ENCODE assay signal across 13 cellular contexts in genomic region chr9:115115924-115116323, GRCh38. TPM values are rescaled to one million over a fixed set of nuclear protein-coding genes. Genes with fewer than 3 reads are reported as not detected.
DNase-seq lines count a peak whose midpoint lies in the region; ATAC-seq and TF ChIP-seq lines count a peak whose summit lies in the region.
"Had no signal": no experiment of that assay in that cellular context is flagged by ENCODE, and none has a peak within 500 bp of the region (broad histone marks: within the 10 kb centered on the region; RNA-seq: fewer than 3 reads in every experiment).

No MANE protein-coding gene starts in this region.

- peak overlapping the region; percentile 83 for H3K27ac Mint-ChIP-seq in chondrocyte (ENCODE audit: unreplicated experiment)
- H3K27ac Mint-ChIP-seq: CD4-positive, CD25-positive, alpha-beta regulatory T cell; stimulated activated naive CD8-positive, alpha-beta T cell treated with anti-CD3 and anti-CD28 coated beads, Interleukin-15, Interleukin-2, amounts not matched to agents 100 ng/mL and 50 ng/mL, for 24 hours had no signal

- H3K4me1 Mint-ChIP-seq in chondrocyte (ENCODE audit: low read depth), result peaks cover 59% of the 10 kb centered on the region
- H3K4me1 Mint-ChIP-seq: CD4-positive, CD25-positive, alpha-beta regulatory T cell had no signal

- no peaks in the 10 kb centered on the region for H3K36me3 Mint-ChIP-seq in chondrocyte (ENCODE audit: low read depth)
- H3K36me3 Mint-ChIP-seq: CD4-positive, CD25-positive, alpha-beta regulatory T cell had no signal

- no peak overlapping the region for H3K9ac ChIP-seq in mucosa of rectum (ENCODE audit: low read depth in 1 of 2, low read length in 2 of 2)

- H3K9me3 ChIP-seq in AG04450 (ENCODE audit: control insufficient read depth, insufficient read depth, low read length) (no peaks in the 10 kb centered on the region), mucosa of rectum (ENCODE audit: control insufficient read depth in 2 of 2, low read length in 2 of 2) (no peaks in the 10 kb centered on the region), MG63 (no peaks in the 10 kb centered on the region)

- POLR2A ChIA-PET in AG04450 (lab: Yijun Ruan, JAX), result interaction anchor here (0.5 to 1.7 kb wide), 7 partner anchors 17 to 252 kb away, joined by 3 to 6 read pairs (median 4); no protein-coding TSS in a partner anchor

- peak overlapping the region; percentile 77 for H3K4me3 ChIP-seq in AG04450 (ENCODE audit: low read depth, low read length)
- peak overlapping the region in 1 of 2 donors; percentile 55 for H3K4me3 ChIP-seq in mucosa of rectum (ENCODE audit: low read length in 2 of 2)
- H3K4me3 ChIP-seq in MG63, result no peak overlapping the region

- CTCF ChIA-PET in AG04450 (lab: Charles Lee), result no interaction called here

- H3K27me3 ChIP-seq in AG04450 (ENCODE audit: control insufficient read depth, insufficient read depth, low read length), result no peaks in the 10 kb centered on the region
- peaks cover 23 to 25% of the 10 kb centered on the region in 2 donors for H3K27me3 ChIP-seq in mucosa of rectum (ENCODE audit: control insufficient read depth in 2 of 2, insufficient read depth in 2 of 2, low read length in 2 of 2)
- H3K27me3 ChIP-seq in MG63, result no peaks in the 10 kb centered on the region

- TF ChIP-seq CTCF in AG04450 (IDR thresholded peaks at IDR 0.05; ENCODE audit: low read depth, low read length) (no peak), chondrocyte (IDR thresholded peaks at IDR 0.05) (no peak)

- H3K27ac ChIP-seq in AG04450 (ENCODE audit: low read depth, low read length) (peak overlapping the region; percentile 50), mucosa of rectum (ENCODE audit: low read depth in 2 of 2, low read length in 2 of 2) (peak overlapping the region; percentile 7 to 11)

- no peaks in the 10 kb centered on the region for H3K36me3 ChIP-seq in mucosa of rectum (ENCODE audit: control insufficient read depth in 2 of 2, insufficient read depth in 2 of 2, low read length in 2 of 2)
- no peaks in the 10 kb centered on the region for H3K36me3 ChIP-seq in MG63

- H3K4me3 Mint-ChIP-seq in chondrocyte (ENCODE audit: unreplicated experiment), result peak overlapping the region; percentile 52
- H3K4me3 Mint-ChIP-seq: CD4-positive, CD25-positive, alpha-beta regulatory T cell; stimulated activated naive CD8-positive, alpha-beta T cell treated with anti-CD3 and anti-CD28 coated beads, Interleukin-15, Interleukin-2, amounts not matched to agents 100 ng/mL and 50 ng/mL, for 24 hours had no signal

- H3K27me3 Mint-ChIP-seq in chondrocyte (ENCODE audit: low read depth), result no peaks in the 10 kb centered on the region

- H3K4me1 ChIP-seq in mucosa of rectum (ENCODE audit: control insufficient read depth in 2 of 2, insufficient read depth in 2 of 2, low read length in 2 of 2), result peaks cover 0 to 3% of the 10 kb centered on the region in 2 donors

- H3K9me3 Mint-ChIP-seq in chondrocyte (ENCODE audit: low read depth), result no peaks in the 10 kb centered on the region
- H3K9me3 Mint-ChIP-seq: stimulated activated naive CD8-positive, alpha-beta T cell treated with anti-CD3 and anti-CD28 coated beads, Interleukin-15, Interleukin-2, amounts not matched to agents 100 ng/mL and 50 ng/mL, for 24 hours had no signal

- DNase-seq in AG04450 (ENCODE audit: low read depth, low spot score) (no peak), LoVo (ENCODE audit: low spot score) (peak; percentile 19), chondrocyte (ENCODE audit: low spot score) (no peak), T-helper 1 cell (no peak), MG63 (no peak)
- DNase-seq: activated naive CD4-positive, alpha-beta T cell treated with Interleukin-2 at 50 U/mL for 16 hours; CD4-positive, CD25-positive, alpha-beta regulatory T cell; NCI-H1694 treated with DMSO at 0.1 percent for 48 hours had no signal

- no peak for ATAC-seq in HG03108 (IDR thresholded peaks at IDR 0.05; ENCODE audit: unreplicated experiment)
- ATAC-seq in GM21367 (IDR thresholded peaks at IDR 0.05; ENCODE audit: unreplicated experiment), result no peak

RNA-seq across cellular contexts. Expression of gene TNC, which starts 2.0 kb away (rescaled TPM):
- polyA plus RNA-seq in AG04450 (2011; rRNA removed), result 265 and 319 TPM in 2 replicates
- polyA minus RNA-seq in AG04450 (2011; rRNA and poly(A)+ RNA removed), result 341 and 440 TPM in 2 replicates
- 61.3 to 179 TPM (median 64.1 TPM) in 3 replicates for total RNA-seq in chondrocyte
- total RNA-seq in MG63 (2014; rRNA removed; shearing (Covaris generic); ENCODE audit: low replicate concordance), result 3.0 and 4.2 TPM in 2 replicates
- total RNA-seq: CD4-positive, CD25-positive, alpha-beta regulatory T cell had no signal
- polyA plus RNA-seq: CD4-positive, CD25-positive, alpha-beta regulatory T cell; endothelial cell of umbilical vein had no signal

Comparison
In these comparisons a context has a peak if more than half of its experiments do, and no peak if none do; other contexts are left out.
1. RNA of gene TNC, which starts 2.0 kb away (total RNA-seq): 61.3 to 179 TPM in chondrocyte; 3.0 to 4.2 TPM in MG63; every median in the first group is over 10 times any median in the second.